In genomic region chr6:88179692-88180091, GRCh38 we compare ENCODE assay signal across 12 cellular contexts. TPM values are rescaled to one million over a fixed set of nuclear protein-coding genes. Genes with fewer than 3 reads are reported as not detected.
DNase-seq lines count a peak whose midpoint lies in the region; ATAC-seq and TF ChIP-seq lines count a peak whose summit lies in the region.
"Had no signal": no experiment of that assay in that cellular context is flagged by ENCODE, and none has a peak within 500 bp of the region (broad histone marks: within the 10 kb centered on the region; RNA-seq: fewer than 3 reads in every experiment).

No MANE protein-coding gene starts in this region.

- TF ChIP-seq CTCF in GM12865 (IDR thresholded peaks at IDR 0.05; ENCODE audit: insufficient read depth, low read depth, low read length, missing control alignments) (peak; percentile 18), glutamatergic neuron (IDR thresholded peaks at IDR 0.05; ENCODE audit: partially characterized antibody, unreplicated experiment) (no peak)

- H3K4me3 Mint-ChIP-seq in T-helper 2 cell treated with Interferon-gamma antibody and Interleukin-4, amounts not matched to agents 5 μg/mL and 100 μg/mL, for 36 hours, result no peak overlapping the region
- no peak overlapping the region for H3K4me3 Mint-ChIP-seq in glutamatergic neuron (ENCODE audit: unreplicated experiment)
- H3K4me3 Mint-ChIP-seq: activated naive CD8-positive, alpha-beta T cell treated with anti-CD3 and anti-CD28 coated beads, Interleukin-2, amount 10 ng/mL, durations not matched to agents 7 days and 5 days; type B pancreatic cell had no signal

- in situ Hi-C loops in ACHN (cut with HindIII; ENCODE audit: low pct_ligation_motif_present, low pct_unique_long_range_greater_than_20kb, low sequenced_read_pairs), result no loop called here

- peaks cover 3% of the 10 kb centered on the region for H3K27me3 Mint-ChIP-seq in T-helper 2 cell treated with Interferon-gamma antibody and Interleukin-4, amounts not matched to agents 5 μg/mL and 100 μg/mL, for 36 hours (ENCODE audit: low read depth)
- no peaks in the 10 kb centered on the region for H3K27me3 Mint-ChIP-seq in glutamatergic neuron (ENCODE audit: unreplicated experiment)

- H3K36me3 Mint-ChIP-seq in T-helper 2 cell treated with Interferon-gamma antibody and Interleukin-4, amounts not matched to agents 5 μg/mL and 100 μg/mL, for 36 hours (ENCODE audit: low read depth), result no peaks in the 10 kb centered on the region
- H3K36me3 Mint-ChIP-seq in glutamatergic neuron (ENCODE audit: unreplicated experiment), result peaks cover 5% of the 10 kb centered on the region
- H3K36me3 Mint-ChIP-seq: activated naive CD8-positive, alpha-beta T cell treated with anti-CD3 and anti-CD28 coated beads, Interleukin-2, amount 10 ng/mL, durations not matched to agents 7 days and 5 days; type B pancreatic cell had no signal

- ATAC-seq in GM19455 (IDR thresholded peaks at IDR 0.05; ENCODE audit: unreplicated experiment), result peak; percentile 51
- peak; percentile 72 for ATAC-seq in HG03025 (IDR thresholded peaks at IDR 0.05; ENCODE audit: low FRiP score, unreplicated experiment)

- H3K4me1 Mint-ChIP-seq in T-helper 2 cell treated with Interferon-gamma antibody and Interleukin-4, amounts not matched to agents 5 μg/mL and 100 μg/mL, for 36 hours (ENCODE audit: low read depth), result no peaks in the 10 kb centered on the region
- no peaks in the 10 kb centered on the region for H3K4me1 Mint-ChIP-seq in glutamatergic neuron (ENCODE audit: low read depth, unreplicated experiment)
- H3K4me1 Mint-ChIP-seq: activated naive CD8-positive, alpha-beta T cell treated with anti-CD3 and anti-CD28 coated beads, Interleukin-2, amount 10 ng/mL, durations not matched to agents 7 days and 5 days had no signal

- H3K27ac Mint-ChIP-seq in T-helper 2 cell treated with Interferon-gamma antibody and Interleukin-4, amounts not matched to agents 5 μg/mL and 100 μg/mL, for 36 hours, result no peak overlapping the region
- H3K27ac Mint-ChIP-seq in glutamatergic neuron (ENCODE audit: unreplicated experiment), result no peak overlapping the region
- H3K27ac Mint-ChIP-seq: activated naive CD8-positive, alpha-beta T cell treated with anti-CD3 and anti-CD28 coated beads, Interleukin-2, amount 10 ng/mL, durations not matched to agents 7 days and 5 days; type B pancreatic cell had no signal

- no peaks in the 10 kb centered on the region for H3K9me3 Mint-ChIP-seq in T-helper 2 cell treated with Interferon-gamma antibody and Interleukin-4, amounts not matched to agents 5 μg/mL and 100 μg/mL, for 36 hours
- no peaks in the 10 kb centered on the region for H3K9me3 Mint-ChIP-seq in glutamatergic neuron (ENCODE audit: unreplicated experiment)
- H3K9me3 Mint-ChIP-seq: activated naive CD8-positive, alpha-beta T cell treated with anti-CD3 and anti-CD28 coated beads, Interleukin-2, amount 10 ng/mL, durations not matched to agents 7 days and 5 days; type B pancreatic cell had no signal

- H3K4me3 ChIP-seq in GM12865 (ENCODE audit: low read depth, low read length), result no peak overlapping the region; the same call in 1 of the 2 replicates

- DNase-seq in GM12865 (ENCODE audit: low read depth), result peak; percentile 77
- DNase-seq in NOMO-1 treated with DMSO at 0.1 percent for 48 hours (lab: John Stamatoyannopoulos, UW; ENCODE audit: unreplicated experiment), result peak; percentile 44
- DNase-seq in T-helper 2 cell treated with Interferon-gamma antibody and Interleukin-4, amounts not matched to agents 5 μg/mL and 100 μg/mL, for 36 hours (ENCODE audit: low spot score), result no peak
- no peak for DNase-seq in glutamatergic neuron
- DNase-seq in activated CD4-positive, alpha-beta T cell treated with anti-CD3 and anti-CD28 coated beads, Interleukin-2, amount 50 U/mL, for 48 hours, result no peak
- no peak for DNase-seq in ACHN
- DNase-seq: activated naive CD8-positive, alpha-beta T cell treated with anti-CD3 and anti-CD28 coated beads, Interleukin-2, amount 10 ng/mL, durations not matched to agents 7 days and 5 days; C1 segment of cervical spinal cord; NCI-H2227 treated with DMSO at 0.1 percent for 48 hours had no signal

RNA-seq across cellular contexts. Expression of gene CNR1, which starts 13.5 kb away (rescaled TPM):
- 143 TPM for total RNA-seq in glutamatergic neuron (ENCODE audit: unreplicated experiment)
- total RNA-seq: activated naive CD8-positive, alpha-beta T cell treated with anti-CD3 and anti-CD28 coated beads, Interleukin-2, amount 10 ng/mL, durations not matched to agents 7 days and 5 days had no signal

Comparison
In these comparisons a context has a peak if more than half of its experiments do, and no peak if none do; other contexts are left out.
1. DNase-seq: peak in GM12865 (single experiment) and NOMO-1 treated with DMSO at 0.1 percent for 48 hours (single experiment); none in T-helper 2 cell treated with Interferon-gamma antibody and Interleukin-4, amounts not matched to agents 5 μg/mL and 100 μg/mL, for 36 hours (single experiment), glutamatergic neuron (single experiment), activated CD4-positive, alpha-beta T cell treated with anti-CD3 and anti-CD28 coated beads, Interleukin-2, amount 50 U/mL, for 48 hours (0 of 2) and ACHN (single experiment).